ENCODE assay signal across 8 cellular contexts in genomic region chr19:3366761-3367571, GRCh38. TPM values are rescaled to one million over a fixed set of nuclear protein-coding genes. Genes with fewer than 3 reads are reported as not detected.
DNase-seq lines count a peak whose midpoint lies in the region; ATAC-seq and TF ChIP-seq lines count a peak whose summit lies in the region.

No MANE protein-coding gene starts in this region.

- peak in 1 of 2 donors; percentile 23 for TF ChIP-seq POLR2A in heart left ventricle (IDR thresholded peaks at IDR 0.05)

- WGBS in heart left ventricle, 4 donors: 0 to 1% (median 1%) methylated on average over 5 to 61 of the region's 61 CpGs
- WGBS in psoas muscle, 3 donors: 0 to 1% (median 1%) methylated on average over 14 to 61 of the region's 61 CpGs

- H3K36me3 ChIP-seq in HUES6 (ENCODE audit: control insufficient read depth, insufficient read depth, low read length) (no peaks in the 10 kb centered on the region), heart left ventricle (peaks cover 0 to 4% (median 0%) of the 10 kb centered on the region in 9 donors), psoas muscle (ENCODE audit: insufficient read depth in 1 of 2, low read depth in 1 of 2) (no peaks in the 10 kb centered on the region)

- H3K4me3 ChIP-seq in HUES6 (ENCODE audit: low read depth, low read length) (peak overlapping the region; percentile 53), heart left ventricle (peak overlapping the region; percentile 75 to 97 (median 82)), psoas muscle (peak overlapping the region; percentile 85)

- intact Hi-C loops in heart left ventricle (cut with DNase I) (loop anchor here in 6 of 10 donors (1.0 to 5.0 kb wide), 5 partner anchors 8 to 40 kb away; no protein-coding TSS in a partner anchor), psoas muscle (cut with DNase I) (loop anchor here (2.0 to 5.0 kb wide), 2 partner anchors 38 to 40 kb away; no protein-coding TSS in a partner anchor)

- H3K27me3 ChIP-seq in HUES6 (ENCODE audit: control insufficient read depth, insufficient read depth, low read length) (peaks cover 97% of the 10 kb centered on the region), heart left ventricle (no peaks in the 10 kb centered on the region), psoas muscle (ENCODE audit: insufficient read depth in 3 of 3, low read length in 2 of 3) (no peaks in the 10 kb centered on the region)

- ATAC-seq in heart left ventricle (peak; percentile 1 to 51 (median 33)), psoas muscle (peak; percentile 55 to 68 (median 59)), GM21576 (IDR thresholded peaks at IDR 0.05; ENCODE audit: unreplicated experiment) (no peak), GM21447 (IDR thresholded peaks at IDR 0.05; ENCODE audit: unreplicated experiment) (no peak), HG03135 (IDR thresholded peaks at IDR 0.05; ENCODE audit: unreplicated experiment) (no peak)

- no peak overlapping the region for H3K9ac ChIP-seq in HUES6 (ENCODE audit: low read length)

- H3K9me3 ChIP-seq in HUES6 (ENCODE audit: control insufficient read depth, insufficient read depth, low read depth, low read length): no peaks in the 10 kb centered on the region
- H3K9me3 ChIP-seq in heart left ventricle: no peaks in the 10 kb centered on the region
- H3K9me3 ChIP-seq in psoas muscle: no peaks in the 10 kb centered on the region

- DNase-seq in DMS153 treated with DMSO at 0.1 percent for 48 hours (lab: John Stamatoyannopoulos, UW; ENCODE audit: unreplicated experiment): peak; percentile 12
- DNase-seq in activated CD8-positive, alpha-beta memory T cell treated with anti-CD3 and anti-CD28 coated beads, Interleukin-2, amount 50 U/mL, for 48 hours: peak; percentile 65
- DNase-seq in heart left ventricle: peak in 4 of 5 donors; percentile 64 to 78 (median 75)
- DNase-seq in psoas muscle: peak; percentile 78 to 84

- TF ChIP-seq CTCF in heart left ventricle (IDR thresholded peaks at IDR 0.05) (no peak), psoas muscle (IDR thresholded peaks at IDR 0.05) (no peak)

- peaks cover 29% of the 10 kb centered on the region for H3K4me1 ChIP-seq in HUES6 (ENCODE audit: control insufficient read depth, insufficient read depth, low read length)
- H3K4me1 ChIP-seq in heart left ventricle: peaks cover 6 to 78% (median 43%) of the 10 kb centered on the region in 12 donors
- H3K4me1 ChIP-seq in psoas muscle: peaks cover 52% of the 10 kb centered on the region

- no peak overlapping the region for H3K27ac ChIP-seq in HUES6 (ENCODE audit: low read depth, low read length)
- H3K27ac ChIP-seq in heart left ventricle: peak overlapping the region; percentile 94 to 100 (median 97)
- H3K27ac ChIP-seq in psoas muscle: peak overlapping the region; percentile 97

RNA-seq across cellular contexts. Expression of gene NFIC, which starts 0.6 kb away (rescaled TPM):
- 100 to 1,000 TPM; 107 to 267 (median 155) TPM for total RNA-seq in heart left ventricle
- polyA plus RNA-seq in heart left ventricle: 100 to 1,000 TPM; 159 to 192 TPM
- total RNA-seq in psoas muscle: 100 to 1,000 TPM; 209 to 439 (median 325) TPM
- 100 to 1,000 TPM in 2 of 3 donors, 10 to 100 TPM in 1; 100.0 to 270 (median 165) TPM for polyA plus RNA-seq in psoas muscle

Comparison
In these comparisons a context has a peak if more than half of its experiments do, and no peak if none do; other contexts are left out.
1. DNase-seq: peak in every context shown above with its lines; median percentile 81 in psoas muscle; 75 in heart left ventricle; 65 in activated CD8-positive, alpha-beta memory T cell treated with anti-CD3 and anti-CD28 coated beads, Interleukin-2, amount 50 U/mL, for 48 hours; 12 in DMS153 treated with DMSO at 0.1 percent for 48 hours.
2. ATAC-seq: peak in heart left ventricle (4 of 4) and psoas muscle (4 of 4); none in GM21576 (single experiment), GM21447 (single experiment) and HG03135 (single experiment).
3. Peak in every context shown above with its lines, with median percentiles within 50 percentile points of each other: H3K4me3 ChIP-seq.